8 cellular contexts compared by ENCODE assay signal in the genomic region with DNA sequence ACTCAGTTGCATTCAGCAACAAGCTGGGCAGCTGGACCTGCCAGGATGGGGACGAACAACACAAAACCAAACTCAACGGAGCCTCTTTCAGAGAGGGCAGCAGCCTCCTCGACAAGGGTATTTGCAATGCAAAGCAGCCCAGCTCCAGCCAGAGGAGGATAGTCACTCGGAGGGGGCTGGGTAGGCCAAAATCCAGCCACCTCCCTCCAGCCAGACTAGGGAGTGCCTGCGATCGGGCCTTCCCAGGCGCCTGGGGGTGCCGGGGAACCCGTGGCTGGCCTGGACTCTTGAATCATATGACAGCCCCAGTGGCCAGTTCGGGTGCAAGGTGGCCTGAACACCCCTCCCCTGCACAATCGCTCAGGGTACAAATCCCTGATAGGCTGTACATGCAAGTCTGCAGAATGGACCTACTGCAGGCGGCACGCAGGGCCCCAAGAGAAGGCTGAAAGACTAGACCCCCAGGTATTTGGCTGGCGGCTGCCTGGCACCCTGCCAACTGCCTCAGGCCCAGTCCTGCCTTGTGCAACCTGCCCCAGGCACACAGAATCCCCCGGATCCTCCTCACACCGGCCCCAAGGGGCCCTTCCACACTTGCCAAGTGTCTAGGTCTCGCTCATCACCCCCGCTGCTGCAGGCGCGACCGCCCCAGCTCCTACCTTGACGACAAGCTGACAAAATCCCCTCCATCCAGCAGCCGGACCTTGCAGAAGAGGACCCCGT. TPM values are rescaled to one million over a fixed set of nuclear protein-coding genes. Genes with fewer than 3 reads are reported as not detected.
DNase-seq lines count a peak whose midpoint lies in the region; ATAC-seq and TF ChIP-seq lines count a peak whose summit lies in the region.

No MANE protein-coding gene starts in this region.

- peaks cover 22% of the 10 kb centered on the region for H3K4me1 ChIP-seq in BE2C
- peaks cover 63% of the 10 kb centered on the region for H3K4me1 ChIP-seq in body of pancreas
- peaks cover 56 to 65% of the 10 kb centered on the region in 2 donors for H3K4me1 ChIP-seq in gastrocnemius medialis

- H3K27ac ChIP-seq in body of pancreas (peak overlapping the region; percentile 83 to 97 (median 93)), gastrocnemius medialis (peak overlapping the region; percentile 71 to 95 (median 88))

- no peak for ATAC-seq in GM18505 (IDR thresholded peaks at IDR 0.05; ENCODE audit: unreplicated experiment)
- no peak for ATAC-seq in body of pancreas
- no peak for ATAC-seq in gastrocnemius medialis
- no peak for ATAC-seq in HG02870 (IDR thresholded peaks at IDR 0.05; ENCODE audit: unreplicated experiment)

- TF ChIP-seq CTCF in BE2C (IDR thresholded peaks at IDR 0.05; ENCODE audit: low read depth, low read length) (no peak), body of pancreas (IDR thresholded peaks at IDR 0.05) (peak in 1 of 7 experiments; percentile 10), gastrocnemius medialis (IDR thresholded peaks at IDR 0.05 in 4 of 5, conservative IDR thresholded peaks at IDR 0.05 in 1 of 5) (no peak)

- in situ Hi-C loops in gastrocnemius medialis (cut with MboI; ENCODE audit: low sequenced_read_pairs in 4 of 4) = no loop called here

- WGBS in body of pancreas, 2 donors = 0 to 2% methylated on average over 12 to 24 of the region's 24 CpGs

- H3K9me3 ChIP-seq in BE2C (no peaks in the 10 kb centered on the region), body of pancreas (no peaks in the 10 kb centered on the region), gastrocnemius medialis (no peaks in the 10 kb centered on the region)

- intact Hi-C loops in body of pancreas (cut with DNase I) (no loop called here), gastrocnemius medialis (cut with DNase I; ENCODE audit: low total_unique reads) (loop anchor here (5.0 kb wide), 1 partner anchor 118 kb away; no protein-coding TSS in a partner anchor)

- H3K4me3 ChIP-seq in BE2C (ENCODE audit: low read depth, low read length) = peak overlapping the region; percentile 94
- H3K4me3 ChIP-seq in body of pancreas = peak overlapping the region; percentile 66 to 76
- H3K4me3 ChIP-seq in gastrocnemius medialis = peak overlapping the region; percentile 67 to 97 (median 78)

- DNase-seq in BE2C = peak; percentile 58
- DNase-seq in NCI-H526 treated with DMSO at 0.1 percent for 48 hours (lab: John Stamatoyannopoulos, UW) = peak; percentile 83
- DNase-seq in body of pancreas = peak in 3 of 4 donors; percentile 64 to 68 (median 64)
- DNase-seq in iPS-NIHi7 (ENCODE audit: extremely low spot score) = peak; percentile 68
- no peak for DNase-seq in gastrocnemius medialis
- no peak for DNase-seq in effector CD4-positive, alpha-beta T cell

- H3K36me3 ChIP-seq in BE2C (no peaks in the 10 kb centered on the region), body of pancreas (replicated peaks in 1 of 2; ENCODE audit: insufficient read depth in 1 of 2, low read depth in 2 of 2) (no peaks in the 10 kb centered on the region), gastrocnemius medialis (no peaks in the 10 kb centered on the region)

- H3K27me3 ChIP-seq in BE2C (no peaks in the 10 kb centered on the region), body of pancreas (no peaks in the 10 kb centered on the region), gastrocnemius medialis (no peaks in the 10 kb centered on the region)

- TF ChIP-seq POLR2A in GM18505 (IDR thresholded peaks at IDR 0.05; ENCODE audit: borderline replicate concordance, extremely low read depth, insufficient read depth, insufficient read length) (peak; percentile 89), body of pancreas (IDR thresholded peaks at IDR 0.05) (peak in 1 of 3 donors; percentile 27), gastrocnemius medialis (IDR thresholded peaks at IDR 0.05) (no peak)

RNA-seq across cellular contexts. Expression of a gene that starts 1.3 kb away (rescaled TPM):
- 30.7 TPM for polyA plus RNA-seq in BE2C (2012; ENCODE audit: insufficient read depth, insufficient read length, low read depth)
- total RNA-seq in body of pancreas (10 to 100 TPM; 41.9 to 42.0 TPM), gastrocnemius medialis (1 to 10 TPM; 1.8 to 4.5 (median 2.8) TPM)

RNA-seq across cellular contexts. Expression of a gene that starts 41.8 kb away (rescaled TPM):
- 137 TPM for polyA plus RNA-seq in BE2C (2012; ENCODE audit: insufficient read depth, insufficient read length, low read depth)
- total RNA-seq in body of pancreas (10 to 100 TPM; 23.3 to 39.9 TPM), gastrocnemius medialis (10 to 100 TPM in 1 of 4 donors, 1 to 10 TPM in 3; 4.7 to 10.4 (median 5.9) TPM)

RNA-seq across cellular contexts. Expression of a gene that starts 48.9 kb away (rescaled TPM):
- polyA plus RNA-seq in BE2C (2012; ENCODE audit: insufficient read depth, insufficient read length, low read depth) = 0.74 TPM
- total RNA-seq in body of pancreas (1 to 10 TPM; 1.3 to 2.6 TPM), gastrocnemius medialis (1 to 10 TPM in 1 of 4 donors, not detected in 3; 4.2 TPM)

Comparison
In these comparisons a context has a peak if more than half of its experiments do, and no peak if none do; other contexts are left out.
1. DNase-seq: peak in BE2C (single experiment), NCI-H526 treated with DMSO at 0.1 percent for 48 hours (single experiment), body of pancreas (3 of 4) and iPS-NIHi7 (single experiment); none in gastrocnemius medialis (0 of 2) and effector CD4-positive, alpha-beta T cell (single experiment).
2. RNA of a gene that starts 1.3 kb away (total RNA-seq): 41.9 to 42.0 TPM in body of pancreas; 1.8 to 4.5 TPM in gastrocnemius medialis; every median in the first group is over 4 times any median in the second.
3. Peak in every context shown above with its lines, with median percentiles within 50 percentile points of each other: H3K4me3 ChIP-seq.